Comparison of ENCODE assay signal across 8 cellular contexts in the genomic region with DNA sequence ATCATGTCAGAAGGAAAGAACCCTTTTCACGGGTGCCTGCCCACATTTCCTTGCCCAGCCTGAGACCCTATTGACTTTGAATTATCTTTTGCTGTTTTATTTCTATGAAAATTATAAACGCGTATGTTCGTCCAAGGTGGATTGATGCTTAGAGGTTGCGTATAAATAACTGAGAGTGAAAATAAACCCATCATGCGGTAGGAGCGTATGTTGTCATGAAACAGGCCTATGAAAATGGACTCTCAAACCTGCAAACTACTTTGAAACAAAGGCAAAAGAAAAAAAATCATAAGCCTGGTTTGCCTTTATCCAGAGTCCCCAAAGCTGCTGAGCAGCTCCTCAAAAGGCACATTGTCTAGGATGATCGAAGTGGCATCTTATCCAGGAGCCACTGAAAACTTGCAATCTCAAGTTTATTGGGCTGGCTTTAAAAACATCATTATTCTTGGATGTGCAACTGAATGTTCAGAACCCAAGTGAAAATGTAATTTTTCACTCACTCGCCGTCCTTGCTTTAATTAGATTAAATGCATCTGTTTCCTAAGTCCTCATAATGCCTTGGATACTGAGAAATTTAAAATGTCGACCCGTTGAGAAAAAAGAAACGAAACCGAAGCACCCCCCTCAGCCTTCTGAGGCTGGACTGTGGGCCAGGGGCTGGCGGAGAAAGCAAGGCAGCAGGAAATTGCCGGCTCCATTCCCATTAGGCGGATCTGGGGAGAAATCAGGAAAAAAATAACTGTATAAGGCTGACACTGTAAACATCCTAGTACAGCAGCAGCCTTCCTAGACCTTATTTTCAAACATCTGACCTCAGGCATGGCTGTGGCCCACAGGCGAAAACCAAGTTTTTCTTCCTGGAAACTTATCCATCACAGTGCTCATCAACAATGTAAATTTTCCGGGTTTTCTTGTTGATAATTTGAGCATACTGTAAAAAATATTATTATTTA.
DNase-seq lines count a peak whose midpoint lies in the region; ATAC-seq and TF ChIP-seq lines count a peak whose summit lies in the region.

No MANE protein-coding gene starts in this region.

- POLR2A ChIA-PET in BJ (lab: Charles Lee) = no interaction called here

- H3K4me2 ChIP-seq in Karpas-422 (ENCODE audit: low read depth, low read length, poor library complexity, severe bottlenecking) = peak overlapping the region; percentile 98
- H3K4me2 ChIP-seq in H9 (ENCODE audit: insufficient read depth, insufficient read length, low read length) = no peak overlapping the region

- no peak overlapping the region for H3K4ac ChIP-seq in H9 (ENCODE audit: low read depth, low read length)

- no peak overlapping the region for H2AK5ac ChIP-seq in H9 (ENCODE audit: insufficient read length, low read length)

- H3K27me3 Mint-ChIP-seq in H9 (ENCODE audit: low read depth) = peaks cover 51% of the 10 kb centered on the region

- no peak overlapping the region for H3K23ac ChIP-seq in H9 (ENCODE audit: insufficient read length, low read depth, low read length)

- H3K23me2 ChIP-seq in H9 (ENCODE audit: insufficient read length, low read depth, low read length, poor library complexity, severe bottlenecking) = peaks cover 4% of the 10 kb centered on the region

- no peaks in the 10 kb centered on the region for H3K36me3 Mint-ChIP-seq in H9 (ENCODE audit: insufficient read depth in 1 of 3, low read depth in 3 of 3)

- no peak overlapping the region for H2AFZ ChIP-seq in Karpas-422 (ENCODE audit: low read length)
- H2AFZ ChIP-seq in H9 (ENCODE audit: low read length) = no peak overlapping the region

- H3K18ac ChIP-seq in H9 (ENCODE audit: insufficient read length, low read depth, low read length) = no peak overlapping the region

- no peak overlapping the region for H2BK15ac ChIP-seq in H9 (ENCODE audit: low read depth, low read length)

- H3K79me2 ChIP-seq in Karpas-422 (ENCODE audit: low read length) (peaks cover 13% of the 10 kb centered on the region), H9 (ENCODE audit: insufficient read depth, low read length) (no peaks in the 10 kb centered on the region)

- H4K5ac ChIP-seq in H9 (ENCODE audit: insufficient read length, low read depth, low read length) = no peak overlapping the region

- H2BK12ac ChIP-seq in H9 (ENCODE audit: insufficient read length, low read depth, low read length) = no peak overlapping the region

- no peak overlapping the region for H3K14ac ChIP-seq in H9 (ENCODE audit: insufficient read depth, low read length)

- H3K4me3 ChIP-seq in BJ (ENCODE audit: low read depth, low read length) (peak overlapping the region; percentile 19), Karpas-422 (ENCODE audit: low read length) (no peak overlapping the region), breast epithelium (peak overlapping the region; percentile 30 to 98 (median 40))

- no peak overlapping the region for H3K4me3 Mint-ChIP-seq in H9

- no peaks in the 10 kb centered on the region for H3K9me3 ChIP-seq in Karpas-422 (ENCODE audit: low read length)
- no peaks in the 10 kb centered on the region for H3K9me3 ChIP-seq in breast epithelium
- H3K9me3 ChIP-seq in H9 (ENCODE audit: control insufficient read depth, low read depth, low read length) = no peaks in the 10 kb centered on the region

- H3K27ac ChIP-seq in Karpas-422 (ENCODE audit: low read length) (peak overlapping the region; percentile 88), breast epithelium (peak overlapping the region; percentile 100), H9 (ENCODE audit: insufficient read length, low read depth, low read length) (no peak overlapping the region)

- DNase-seq in BJ (ENCODE audit: low read depth) (no peak), Karpas-422 (no peak), breast epithelium (ENCODE audit: low spot score in 2 of 2) (peak; percentile 17 to 22), myocyte (ENCODE audit: low read depth) (peak; percentile 69), NOMO-1 treated with DMSO at 0.1 percent for 48 hours (lab: John Stamatoyannopoulos, UW; ENCODE audit: unreplicated experiment) (no peak), H9 (no peak)

- H3K79me1 ChIP-seq in H9 (ENCODE audit: insufficient read depth, low read depth, low read length, poor library complexity, severe bottlenecking) = no peaks in the 10 kb centered on the region

- TF ChIP-seq CTCF in BJ (IDR thresholded peaks at IDR 0.05; ENCODE audit: insufficient read depth, low read depth, low read length) (no peak), breast epithelium (IDR thresholded peaks at IDR 0.05) (no peak), H9 (conservative IDR thresholded peaks at IDR 0.05) (no peak)

- H3K4me1 ChIP-seq in Karpas-422 (ENCODE audit: low read length) = peaks cover 40% of the 10 kb centered on the region
- peaks cover 0 to 10% of the 10 kb centered on the region in 2 donors for H3K4me1 ChIP-seq in breast epithelium
- no peaks in the 10 kb centered on the region for H3K4me1 ChIP-seq in H9 (ENCODE audit: insufficient read depth, low read length)

- H4K91ac ChIP-seq in H9 (ENCODE audit: insufficient read length, low read depth, low read length) = no peak overlapping the region

- no CpG with 5 or more reads among the region's 19 CpGs for WGBS in H9 (ENCODE audit: extremely low coverage, insufficient read length, low lambda C conversion rate)

- H3K9me3 Mint-ChIP-seq in H9 = no peaks in the 10 kb centered on the region

- no peaks in the 10 kb centered on the region for H3K9me2 ChIP-seq in Karpas-422 (replicated peaks; ENCODE audit: insufficient read depth, low read length)

- no peak overlapping the region for H3T11ph ChIP-seq in H9 (ENCODE audit: low read length)

- H2BK120ac ChIP-seq in H9 (ENCODE audit: low read depth, low read length, poor library complexity, severe bottlenecking) = no peak overlapping the region

- H3K56ac ChIP-seq in H9 (ENCODE audit: insufficient read length, low read depth, low read length) = no peak overlapping the region

- CTCF ChIA-PET in BJ (lab: Yijun Ruan, JAX) = interaction anchor here (0.8 kb wide), 1 partner anchor 9 kb away, joined by 3 read pairs; no protein-coding TSS in a partner anchor

- no peak overlapping the region for H2BK5ac ChIP-seq in H9 (ENCODE audit: insufficient read length, low read length)

- ATAC-seq in HG03460 (IDR thresholded peaks at IDR 0.05; ENCODE audit: unreplicated experiment) = no peak
- ATAC-seq in HG02642 (IDR thresholded peaks at IDR 0.05; ENCODE audit: poor library complexity, unreplicated experiment) = no peak

- H4K20me1 ChIP-seq in Karpas-422 (ENCODE audit: insufficient read depth, low read depth, low read length) = no peaks in the 10 kb centered on the region
- H4K20me1 ChIP-seq in H9 (ENCODE audit: control insufficient read depth, insufficient read depth, insufficient read length) = no peaks in the 10 kb centered on the region

- no peak overlapping the region for H4K8ac ChIP-seq in H9 (replicated peaks; ENCODE audit: insufficient read length, low read depth, low read length)

- TF ChIP-seq POLR2A in breast epithelium (IDR thresholded peaks at IDR 0.05) = no peak

- H3K36me3 ChIP-seq in BJ (ENCODE audit: control insufficient read depth, insufficient read depth, low read length) = no peaks in the 10 kb centered on the region; the same call in 1 of the 2 replicates
- no peaks in the 10 kb centered on the region for H3K36me3 ChIP-seq in Karpas-422 (ENCODE audit: insufficient read depth, low read length)
- H3K36me3 ChIP-seq in breast epithelium = no peaks in the 10 kb centered on the region

- no peak overlapping the region for H3K27ac Mint-ChIP-seq in H9

- H3K4me1 Mint-ChIP-seq in H9 = peaks cover 5% of the 10 kb centered on the region in 2 experiments

- no peak overlapping the region for H3K9ac ChIP-seq in Karpas-422 (ENCODE audit: low read length)
- no peak overlapping the region for H3K9ac ChIP-seq in H9 (ENCODE audit: extremely low read depth, insufficient read length, low read length)

- intact Hi-C loops in breast epithelium (cut with DNase I; ENCODE audit: low total_unique reads) = no loop called here

- H3K27me3 ChIP-seq in BJ (ENCODE audit: control insufficient read depth, insufficient read depth, low read length) = no peaks in the 10 kb centered on the region
- no peaks in the 10 kb centered on the region for H3K27me3 ChIP-seq in Karpas-422 (ENCODE audit: low read length)
- no peaks in the 10 kb centered on the region for H3K27me3 ChIP-seq in breast epithelium
- peaks cover 4% of the 10 kb centered on the region; the same call in 1 of the 2 replicates for H3K27me3 ChIP-seq in H9 (ENCODE audit: insufficient read depth, low read length)

- H2BK20ac ChIP-seq in H9 (ENCODE audit: low read depth, low read length, poor library complexity, severe bottlenecking) = no peak overlapping the region

Comparison
In these comparisons a context has a peak if more than half of its experiments do, and no peak if none do; other contexts are left out.
1. DNase-seq: peak in breast epithelium (2 of 2) and myocyte (single experiment); none in BJ (single experiment), Karpas-422 (single experiment), NOMO-1 treated with DMSO at 0.1 percent for 48 hours (single experiment) and H9 (single experiment).